19 cellular contexts compared by ENCODE assay signal in the genomic region with DNA sequence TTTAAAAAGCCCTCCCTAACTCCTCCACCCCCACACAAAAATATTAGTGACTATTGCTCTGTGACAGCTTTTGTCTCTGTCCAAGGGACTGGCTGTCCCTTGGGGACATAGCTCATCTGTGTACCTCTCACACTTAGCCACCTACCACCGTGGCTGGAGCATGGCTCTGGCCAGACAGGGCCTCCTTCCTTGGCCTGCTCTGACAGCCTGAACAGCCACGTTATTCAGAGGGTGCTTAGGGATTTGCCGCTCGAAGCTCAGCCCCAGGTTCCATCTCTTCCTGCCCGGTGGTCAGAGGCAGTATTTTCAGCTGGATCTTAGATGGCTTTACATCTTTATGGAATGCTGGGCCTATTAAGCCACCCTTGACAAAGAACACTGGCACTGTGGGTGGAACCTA. TPM values are rescaled to one million over a fixed set of nuclear protein-coding genes. Genes with fewer than 3 reads are reported as not detected.
DNase-seq lines count a peak whose midpoint lies in the region; ATAC-seq, FAIRE-seq and TF ChIP-seq lines count a peak whose summit lies in the region.
"Had no signal": no experiment of that assay in that cellular context is flagged by ENCODE, and none has a peak within 500 bp of the region (broad histone marks: within the 10 kb centered on the region; RNA-seq: fewer than 3 reads in every experiment).

No MANE protein-coding gene starts in this region.

- peak overlapping the region; percentile 34 for H3K4me3 Mint-ChIP-seq in astrocyte (ENCODE audit: unreplicated experiment)
- H3K4me3 Mint-ChIP-seq: CD4-positive, alpha-beta memory T cell had no signal

- DNase-seq in cardiac septum (ENCODE audit: low spot score): peak; percentile 36
- no peak for DNase-seq in heart right ventricle
- DNase-seq in astrocyte (ENCODE audit: low read depth): no peak
- peak; percentile 47 for DNase-seq in islet precursor cell
- peak; percentile 40 for DNase-seq in upper lobe of right lung
- DNase-seq in left colon: no peak
- DNase-seq: CD4-positive, alpha-beta memory T cell; DMS53; MM.1S; NCI-H1092; NCI-H1436 treated with DMSO at 0.1 percent for 48 hours; NCI-H2081; PC-9; SJCRH30 had no signal

- H3K27ac ChIP-seq in heart right ventricle (no peak overlapping the region), astrocyte (ENCODE audit: low read depth, low read length) (no peak overlapping the region), upper lobe of right lung (no peak overlapping the region)
- H3K27ac ChIP-seq: A549, BLaER1, PC-9, SJCRH30 had no signal

- H3K27me3 ChIP-seq in heart right ventricle (peaks cover 0 to 17% (median 4%) of the 10 kb centered on the region in 7 donors), astrocyte (ENCODE audit: insufficient read depth, low read length) (no peaks in the 10 kb centered on the region), upper lobe of right lung (no peaks in the 10 kb centered on the region)
- H3K27me3 ChIP-seq: SJCRH30 had no signal

- H3K9me3 ChIP-seq in heart right ventricle (no peaks in the 10 kb centered on the region), astrocyte (ENCODE audit: insufficient read depth, low read depth, low read length) (no peaks in the 10 kb centered on the region), upper lobe of right lung (no peaks in the 10 kb centered on the region)
- H3K9me3 ChIP-seq: A549, BLaER1, HAP-1, SJCRH30 had no signal

- no peak overlapping the region for H3K4me2 ChIP-seq in astrocyte (ENCODE audit: low read length)
- H3K4me2 ChIP-seq: A549, BLaER1, PC-9 had no signal

- H3K36me3 Mint-ChIP-seq in astrocyte (ENCODE audit: low read depth, unreplicated experiment): peaks cover 6% of the 10 kb centered on the region

- FAIRE-seq in astrocyte (lab: Jason Lieb, UNC): no peak
- FAIRE-seq: A549 had no signal

- H4K20me1 ChIP-seq in astrocyte (ENCODE audit: insufficient read depth, low read length): peaks cover 7% of the 10 kb centered on the region

- H3K36me3 ChIP-seq in heart right ventricle (peaks cover 0 to 17% (median 4%) of the 10 kb centered on the region in 9 donors), astrocyte (ENCODE audit: insufficient read depth, low read length) (peaks cover 7% of the 10 kb centered on the region), upper lobe of right lung (peaks cover 10% of the 10 kb centered on the region)

- H2AFZ ChIP-seq in astrocyte (ENCODE audit: low read depth, low read length): no peak overlapping the region
- H2AFZ ChIP-seq: PC-9 had no signal

- peaks cover 21% of the 10 kb centered on the region for H3K4me1 Mint-ChIP-seq in astrocyte (ENCODE audit: low read depth, unreplicated experiment)

- H3K4me3 ChIP-seq in heart right ventricle (no peak overlapping the region), astrocyte (ENCODE audit: insufficient read depth, low read depth, low read length) (no peak overlapping the region), upper lobe of right lung (no peak overlapping the region)
- H3K4me3 ChIP-seq: A549, BLaER1, HAP-1, PC-9, SJCRH30 had no signal

- H3K79me2 ChIP-seq in astrocyte (ENCODE audit: insufficient read depth, low read length): no peaks in the 10 kb centered on the region

- H3K4me1 ChIP-seq in heart right ventricle: peaks cover 8 to 30% (median 21%) of the 10 kb centered on the region in 9 donors
- H3K4me1 ChIP-seq in astrocyte (ENCODE audit: insufficient read depth, low read length): peaks cover 19% of the 10 kb centered on the region
- peaks cover 13% of the 10 kb centered on the region for H3K4me1 ChIP-seq in upper lobe of right lung
- H3K4me1 ChIP-seq: SJCRH30 had no signal

- intact Hi-C loops in cardiac septum (cut with DNase I) (no loop called here), heart right ventricle (cut with DNase I) (no loop called here), upper lobe of right lung (cut with DNase I) (no loop called here), left colon (cut with DNase I, micrococcal nuclease) (no loop called here)

- no peak overlapping the region for H3K27ac Mint-ChIP-seq in astrocyte (ENCODE audit: unreplicated experiment)

- TF ChIP-seq CTCF in heart right ventricle (IDR thresholded peaks at IDR 0.05): no peak
- no peak for TF ChIP-seq CTCF in astrocyte (IDR thresholded peaks at IDR 0.05; ENCODE audit: insufficient read depth, low read depth, low read length)
- no peak for TF ChIP-seq CTCF in upper lobe of right lung (IDR thresholded peaks at IDR 0.05)

- WGBS in heart right ventricle, 2 donors: 63 to 64% methylated on average over 5 of the region's 5 CpGs

- H3K9ac ChIP-seq in astrocyte (ENCODE audit: low read length): no peak overlapping the region
- H3K9ac ChIP-seq: BLaER1 had no signal

- H3K27me3 Mint-ChIP-seq in astrocyte (ENCODE audit: low read depth, unreplicated experiment): peaks cover 5% of the 10 kb centered on the region

- ATAC-seq in heart right ventricle (no peak), upper lobe of right lung (no peak), HG03280 (IDR thresholded peaks at IDR 0.05; ENCODE audit: unreplicated experiment) (no peak), GM21717 (IDR thresholded peaks at IDR 0.05; ENCODE audit: unreplicated experiment) (no peak), left colon (no peak)
- ATAC-seq: A549 had no signal

- no peaks in the 10 kb centered on the region for H3K9me3 Mint-ChIP-seq in astrocyte (ENCODE audit: unreplicated experiment)

RNA-seq across cellular contexts. Expression of a gene that starts 6.1 kb away (rescaled TPM):
- total RNA-seq in cardiac septum: 7.1 TPM
- total RNA-seq in heart right ventricle: 10 to 100 TPM in 1 of 10 donors, 1 to 10 TPM in 9; 4.9 to 10.6 (median 6.3) TPM
- 1 to 10 TPM in 1 of 2 donors, under 1 TPM in 1; 0.93 to 1.8 TPM for polyA plus RNA-seq in heart right ventricle
- 8.5 and 10.0 TPM in 2 replicates for total RNA-seq in astrocyte
- total RNA-seq in upper lobe of right lung: 7.4 TPM
- total RNA-seq in left colon: 1 to 10 TPM; 3.9 to 4.5 TPM

RNA-seq across cellular contexts. Expression of a gene that starts 29.5 kb away (rescaled TPM):
- total RNA-seq in cardiac septum (104 TPM), heart right ventricle (100 to 1,000 TPM in 4 of 10 donors, 10 to 100 TPM in 6; 86.3 to 123 (median 99.2) TPM), astrocyte (350 and 355 TPM in 2 replicates), upper lobe of right lung (194 TPM), left colon (100 to 1,000 TPM; 117 to 155 TPM)
- 100 to 1,000 TPM in 1 of 2 donors, 10 to 100 TPM in 1; 38.3 to 153 TPM for polyA plus RNA-seq in heart right ventricle

RNA-seq across cellular contexts. Expression of a gene that starts 39.7 kb away (rescaled TPM):
- total RNA-seq in cardiac septum: 0.59 TPM
- total RNA-seq in heart right ventricle: 1 to 10 TPM in 2 of 10 donors, under 1 TPM in 8; 0.34 to 2.4 (median 0.59) TPM
- 1 to 10 TPM; 2.3 to 2.9 TPM for polyA plus RNA-seq in heart right ventricle
- 4.5 and 7.7 TPM in 2 replicates for total RNA-seq in astrocyte
- 2.9 TPM for total RNA-seq in upper lobe of right lung
- 1 to 10 TPM; 3.1 to 6.1 TPM for total RNA-seq in left colon

Comparison
In these comparisons a context has a peak if more than half of its experiments do, and no peak if none do; other contexts are left out.
1. DNase-seq: peak in cardiac septum (single experiment), islet precursor cell (single experiment) and upper lobe of right lung (single experiment); none in heart right ventricle (0 of 2), astrocyte (single experiment) and left colon (0 of 2).